ENCODE assay signal across 6 cellular contexts in the genomic region with DNA sequence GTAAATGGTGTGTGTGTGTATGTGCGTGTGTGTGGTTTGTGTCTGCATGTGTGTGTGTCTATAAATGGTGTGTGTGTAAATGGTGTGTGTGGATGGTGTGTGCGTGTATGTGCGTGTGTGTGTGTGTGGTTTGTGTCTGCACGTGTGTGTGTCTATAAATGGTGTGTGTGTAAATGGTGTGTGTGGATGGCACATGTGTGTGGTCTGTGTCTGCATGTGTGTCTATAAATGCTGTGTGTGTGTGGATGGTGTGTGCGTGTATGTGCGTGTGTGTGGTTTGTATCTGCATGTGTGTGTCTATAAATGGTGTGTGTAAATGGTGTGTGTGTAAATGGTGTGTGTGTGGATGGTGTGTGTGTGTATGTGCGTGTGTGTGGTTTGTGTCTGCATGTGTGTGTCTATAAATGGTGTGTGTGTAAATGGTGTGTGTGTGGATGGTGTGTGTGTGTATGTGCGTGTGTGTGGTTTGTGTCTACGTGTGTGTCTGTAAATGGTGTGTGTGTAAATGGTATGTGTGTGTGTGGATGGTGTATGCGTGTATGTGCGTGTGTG.
DNase-seq lines count a peak whose midpoint lies in the region; ATAC-seq, FAIRE-seq and TF ChIP-seq lines count a peak whose summit lies in the region.
"Not testable (repeated sequence)": the region's sequence is repeated elsewhere in the genome, so short reads cannot be mapped to it uniquely, and the experiment has no call there.

No MANE protein-coding gene starts in this region.

- H3K9me3 ChIP-seq in IMR-90 (ENCODE audit: control insufficient read depth, insufficient read depth, low read length); K562 (replicated peaks; ENCODE audit: control insufficient read depth, insufficient read depth, low read depth, low read length); keratinocyte (ENCODE audit: control insufficient read depth, low read depth, low read length); trophoblast cell (ENCODE audit: insufficient read depth, low read depth, low read length): not testable (repeated sequence)

- not testable (repeated sequence) for H3K23ac ChIP-seq in IMR-90 (ENCODE audit: low read depth, low read length)
- H3K23ac ChIP-seq in trophoblast cell (ENCODE audit: low read length): peak overlapping the region; percentile 47

- not testable (repeated sequence) for H2AK9ac ChIP-seq in IMR-90 (replicated peaks; ENCODE audit: low read depth, low read length, poor library complexity)

- H3K4me3 ChIP-seq in IMR-90 (ENCODE audit: insufficient read depth, low read depth, low read length); K562; keratinocyte (ENCODE audit: control insufficient read depth in 2 of 3, extremely low read depth in 1 of 3, insufficient read depth in 2 of 3, low read depth in 1 of 3, low read length in 3 of 3): not testable (repeated sequence)
- peak overlapping the region; percentile 30 for H3K4me3 ChIP-seq in trophoblast cell (ENCODE audit: low read depth, low read length)

- H3K9me1 ChIP-seq in IMR-90 (ENCODE audit: insufficient read depth, low read length): peaks cover 14% of the 10 kb centered on the region
- H3K9me1 ChIP-seq in K562 (ENCODE audit: control insufficient read depth, insufficient read depth, low read length); keratinocyte (ENCODE audit: control insufficient read depth, extremely low read depth, insufficient read depth, low read length): not testable (repeated sequence)

- not testable (repeated sequence) for H3K79me2 ChIP-seq in K562 (ENCODE audit: control insufficient read depth, insufficient read depth, low read length); keratinocyte (ENCODE audit: control insufficient read depth, insufficient read depth, low read length); trophoblast cell (ENCODE audit: control insufficient read depth, insufficient read depth, low read length, poor library complexity)

- TF ChIP-seq CTCF in IMR-90 (conservative IDR thresholded peaks at IDR 0.05; ENCODE audit: low read depth, low read length); K562 (IDR thresholded peaks at IDR 0.05 in 2 of 3, conservative IDR thresholded peaks at IDR 0.05 in 1 of 3; ENCODE audit: insufficient read depth in 2 of 3, low read depth in 1 of 3, low read length in 3 of 3); keratinocyte (optimal IDR thresholded peaks at IDR 0.05 in 1 of 3, IDR thresholded peaks at IDR 0.05 in 1 of 3, conservative IDR thresholded peaks at IDR 0.05 in 1 of 3; ENCODE audit: extremely low read depth in 1 of 3, insufficient read depth in 2 of 3, low read length in 3 of 3): not testable (repeated sequence)

- H3K4me1 ChIP-seq in IMR-90 (ENCODE audit: control insufficient read depth, insufficient read depth, low read length); K562 (replicated peaks in 1 of 2; ENCODE audit: control insufficient read depth in 2 of 2, insufficient read depth in 2 of 2, low read length in 2 of 2); keratinocyte (ENCODE audit: control insufficient read depth, extremely low read depth, insufficient read depth, low read length); trophoblast cell (ENCODE audit: control insufficient read depth in 1 of 2, insufficient read depth in 2 of 2, low read length in 2 of 2): not testable (repeated sequence)

- H4K8ac ChIP-seq in IMR-90 (ENCODE audit: low read depth in 2 of 2, low read length in 2 of 2): 0 out of 4 replicates have a peak overlapping the region, but pooled peaks of 1 of the 2 experiments have one; percentile 22
- not testable (repeated sequence) for H4K8ac ChIP-seq in trophoblast cell (ENCODE audit: low read depth, low read length)

- not testable (repeated sequence) for H2BK12ac ChIP-seq in trophoblast cell (ENCODE audit: low read length)

- peak overlapping the region; percentile 64; the same call in 1 of the 2 replicates for H2AK5ac ChIP-seq in IMR-90 (ENCODE audit: low read depth, low read length)
- H2AK5ac ChIP-seq in trophoblast cell (ENCODE audit: low read length): not testable (repeated sequence)

- TF ChIP-seq POLR2A in IMR-90 (IDR thresholded peaks at IDR 0.05; ENCODE audit: low read depth, low read length); K562 (conservative IDR thresholded peaks at IDR 0.05): not testable (repeated sequence)

- not testable (repeated sequence) for H3K14ac ChIP-seq in IMR-90 (replicated peaks; ENCODE audit: low read depth, low read length); trophoblast cell (ENCODE audit: low read length)

- H2BK15ac ChIP-seq in IMR-90 (ENCODE audit: low read depth, low read length): not testable (repeated sequence)

- H3K4me2 ChIP-seq in IMR-90 (ENCODE audit: low read depth, low read length); K562 (ENCODE audit: insufficient read depth, low read length); keratinocyte (ENCODE audit: control insufficient read depth, extremely low read depth, insufficient read depth, low read depth, low read length); trophoblast cell (ENCODE audit: low read length): not testable (repeated sequence)

- not testable (repeated sequence) for TF ChIP-seq RAD21 in IMR-90 (IDR thresholded peaks at IDR 0.05; ENCODE audit: low read length); K562 (CRISPR knock-in tag; conservative IDR thresholded peaks at IDR 0.05 in 1 of 2, IDR thresholded peaks at IDR 0.05 in 1 of 2)

- H2BK20ac ChIP-seq in IMR-90 (ENCODE audit: low read depth, low read length): not testable (repeated sequence)

- H3K56ac ChIP-seq in IMR-90 (ENCODE audit: extremely low read depth, insufficient read depth, low read length): not testable (repeated sequence)

- WGBS in IMR-90 (ENCODE audit: extremely low coverage in 2 of 2, insufficient read length in 1 of 2), 2 experiments: 89 to 100% methylated on average over 3 to 9 of the region's 11 CpGs
- WGBS in K562 (ENCODE audit: insufficient coverage, low coverage, missing lambda C conversion rate): 8% methylated on average over 11 of the region's 11 CpGs
- WGBS in trophoblast cell (ENCODE audit: extremely low coverage, insufficient coverage, insufficient read length): 100% methylated on average over 7 of the region's 11 CpGs

- dilution Hi-C loops in IMR-90 (cut with HindIII; ENCODE audit: low sequenced_read_pairs, unreplicated experiment); keratinocyte (cut with MboI; ENCODE audit: extremely low pct_ligation_motif_present, low sequenced_read_pairs): not testable (repeated sequence)

- in situ Hi-C loops in IMR-90 (cut with MboI; ENCODE audit: low sequenced_read_pairs): loop anchor here (5.0 kb wide), 1 partner anchor 68 kb away; no protein-coding TSS in a partner anchor
- in situ Hi-C loops in K562 (cut with MboI): not testable (repeated sequence)

- not testable (repeated sequence) for H3K27me3 ChIP-seq in IMR-90 (ENCODE audit: control insufficient read depth, insufficient read depth, low read length); keratinocyte (ENCODE audit: control insufficient read depth, extremely low read depth, insufficient read depth, low read length); trophoblast cell (ENCODE audit: insufficient read depth, low read length)
- peaks cover 0 to 43% of the 10 kb centered on the region in 2 experiments; a peak in 3 of 5 replicates for H3K27me3 ChIP-seq in K562 (ENCODE audit: control insufficient read depth in 2 of 2, insufficient read depth in 2 of 2, low read length in 2 of 2)

- intact Hi-C loops in IMR-90 (cut with micrococcal nuclease); K562 (cut with micrococcal nuclease): not testable (repeated sequence)

- not testable (repeated sequence) for TF ChIP-seq EP300 in K562 (IDR thresholded peaks at IDR 0.05; ENCODE audit: low read length)

- H3K27ac ChIP-seq in IMR-90 (ENCODE audit: insufficient read depth, low read length); K562 (ENCODE audit: extremely low read depth, low read depth, low read length); keratinocyte (ENCODE audit: control insufficient read depth, insufficient read depth, low read length); trophoblast cell (ENCODE audit: low read depth, low read length): not testable (repeated sequence)

- BruUV-seq in IMR-90 (replicated peaks; lab: Mats Ljungman, UMichigan): TSS peak; percentile 55
- BruUV-seq in K562 (replicated peaks; lab: Mats Ljungman, UMichigan): not testable (repeated sequence)

- H2BK120ac ChIP-seq in IMR-90 (ENCODE audit: low read depth, low read length); trophoblast cell (ENCODE audit: insufficient read depth, low read length, poor library complexity): not testable (repeated sequence)

- peaks cover 73% of the 10 kb centered on the region for H3K36me3 ChIP-seq in IMR-90 (ENCODE audit: control insufficient read depth, insufficient read depth, low read length)
- not testable (repeated sequence) for H3K36me3 ChIP-seq in K562 (ENCODE audit: control insufficient read depth, insufficient read depth, low read length)
- peaks cover 11 to 19% of the 10 kb centered on the region in 2 experiments for H3K36me3 ChIP-seq in keratinocyte (ENCODE audit: control insufficient read depth in 2 of 2, extremely low read depth in 1 of 2, insufficient read depth in 2 of 2, low read length in 2 of 2)
- peaks cover 66 to 71% of the 10 kb centered on the region in 2 experiments for H3K36me3 ChIP-seq in trophoblast cell (ENCODE audit: control insufficient read depth in 1 of 2, insufficient read depth in 2 of 2, low read length in 2 of 2)

- peaks cover 26 to 76% of the 10 kb centered on the region in 2 experiments; a peak in 3 of 4 replicates for H3K79me1 ChIP-seq in IMR-90 (ENCODE audit: low read depth in 1 of 2, low read length in 2 of 2)
- not testable (repeated sequence) for H3K79me1 ChIP-seq in trophoblast cell (ENCODE audit: low read length)

- H4K12ac ChIP-seq in trophoblast cell (ENCODE audit: low read depth, low read length): not testable (repeated sequence)

- POLR2A ChIA-PET in IMR-90 (lab: Charles Lee; ENCODE audit: unreplicated experiment); K562 (lab: Yijun Ruan, JAX): not testable (repeated sequence)

- CTCF ChIA-PET in IMR-90 (lab: Yijun Ruan, JAX); K562 (lab: Yijun Ruan, JAX; ENCODE audit: low intra/inter-chr PET ratio): not testable (repeated sequence)

- peak overlapping the region; percentile 23; the same call in 1 of the 2 replicates for H3K4ac ChIP-seq in IMR-90 (ENCODE audit: low read depth, low read length)
- not testable (repeated sequence) for H3K4ac ChIP-seq in trophoblast cell (ENCODE audit: low read depth, low read length)

- peak overlapping the region; percentile 86 for H2BK5ac ChIP-seq in IMR-90 (ENCODE audit: low read depth, low read length, poor library complexity, severe bottlenecking)
- H2BK5ac ChIP-seq in trophoblast cell (ENCODE audit: low read depth, low read length, poor library complexity): not testable (repeated sequence)

- H2AFZ ChIP-seq in IMR-90 (replicated peaks; ENCODE audit: low read length, poor library complexity); K562 (ENCODE audit: low read depth, low read length); keratinocyte (ENCODE audit: control insufficient read depth, low read length); trophoblast cell (ENCODE audit: insufficient read depth, low read length, poor library complexity): not testable (repeated sequence)

- not testable (repeated sequence) for H4K5ac ChIP-seq in IMR-90 (ENCODE audit: low read depth, low read length)

- DNase-seq in IMR-90; K562 (ENCODE audit: extremely low read depth in 1 of 4, low spot score in 3 of 4); frontal cortex (ENCODE audit: low spot score in 2 of 2); keratinocyte (ENCODE audit: low read depth, low spot score); trophoblast cell: not testable (repeated sequence)
- DNase-seq in mesenteric fat pad (ENCODE audit: low spot score): peak; percentile 35

- peaks cover 16% of the 10 kb centered on the region for H4K20me1 ChIP-seq in IMR-90 (ENCODE audit: insufficient read depth, low read length)
- not testable (repeated sequence) for H4K20me1 ChIP-seq in K562 (replicated peaks; ENCODE audit: control insufficient read depth, insufficient read depth, low read length); keratinocyte (ENCODE audit: control insufficient read depth, extremely low read depth, insufficient read depth, low read length)

- not testable (repeated sequence) for H4K91ac ChIP-seq in IMR-90 (ENCODE audit: insufficient read depth, low read depth, low read length); trophoblast cell (ENCODE audit: low read depth, low read length)

- H3K18ac ChIP-seq in IMR-90 (ENCODE audit: low read depth, low read length); trophoblast cell (ENCODE audit: low read length): not testable (repeated sequence)

- not testable (repeated sequence) for H3K9ac ChIP-seq in IMR-90 (ENCODE audit: low read depth, low read length); K562 (ENCODE audit: insufficient read depth in 1 of 2, low read depth in 2 of 2, low read length in 2 of 2); keratinocyte (ENCODE audit: control insufficient read depth, extremely low read depth, insufficient read depth, low read length); trophoblast cell (ENCODE audit: low read length)

- FAIRE-seq in K562 (lab: Jason Lieb, UNC) (peak; percentile 71), frontal cortex (lab: Jason Lieb, UNC) (peak; percentile 33), keratinocyte (lab: Jason Lieb, UNC) (peak; percentile 55)

- ATAC-seq in IMR-90 (ENCODE audit: low read depth); K562: not testable (repeated sequence)
